Comparison of ENCODE assay signal across 13 cellular contexts in genomic region chr4:100348472-100348871, GRCh38.
A peak's percentile ranks its signal among the peaks of the same experiment; 100 is the strongest.
DNase-seq lines count a peak whose midpoint lies in the region; ATAC-seq and TF ChIP-seq lines count a peak whose summit lies in the region.
"Had no signal": no experiment of that assay in that cellular context is flagged by ENCODE, and none has a peak within 500 bp of the region (broad histone marks: within the 10 kb centered on the region; RNA-seq: fewer than 3 reads in every experiment).

No MANE protein-coding gene starts in this region.

- H3K4me3 Mint-ChIP-seq in endodermal cell = no peak overlapping the region
- H3K4me3 Mint-ChIP-seq: activated CD4-positive, alpha-beta memory T cell treated with anti-CD3 and anti-CD28 coated beads, Interleukin-2, amount 10 ng/mL, durations not matched to agents 7 days and 5 days; activated naive CD4-positive, alpha-beta T cell treated with anti-CD3 and anti-CD28 coated beads, Interleukin-2, amount 10 ng/mL, durations not matched to agents 7 days and 5 days had no signal

- DNase-seq in A673 (ENCODE audit: low spot score) (peak; percentile 5), HPDE6-E6E7 (ENCODE audit: extremely low spot score) (peak; percentile 37), SW480 (ENCODE audit: low spot score) (peak; percentile 88), fibroblast of lung (ENCODE audit: low read depth in 2 of 2) (peak; percentile 71 to 83), Right ventricle myocardium superior (no peak), endodermal cell (no peak), DMS79 (lab: John Stamatoyannopoulos, UW) (no peak)
- DNase-seq in activated naive CD4-positive, alpha-beta T cell treated with anti-CD3 and anti-CD28 coated beads, Interleukin-2, amount 50 U/mL, for 16 hours = no peak
- DNase-seq: activated CD4-positive, alpha-beta memory T cell treated with anti-CD3 and anti-CD28 coated beads, Interleukin-2, amount 10 ng/mL, durations not matched to agents 7 days and 5 days; activated naive CD4-positive, alpha-beta T cell treated with anti-CD3 and anti-CD28 coated beads, Interleukin-2, amount 10 ng/mL, durations not matched to agents 7 days and 5 days; midbrain had no signal

- intact Hi-C loops in A673 (cut with micrococcal nuclease; ENCODE audit: unreplicated experiment) = no loop called here
- intact Hi-C loops in Right ventricle myocardium superior (cut with DNase I) = no loop called here

- ATAC-seq in Right ventricle myocardium superior (ENCODE audit: poor library complexity) = no peak

- CTCF ChIA-PET in A673 (lab: Charles Lee) = no interaction called here

- H3K27ac ChIP-seq in A673 (ENCODE audit: low read depth, low read length, poor library complexity, severe bottlenecking) = no peak overlapping the region
- H3K27ac ChIP-seq in fibroblast of lung (ENCODE audit: insufficient read depth, low read length) = no peak overlapping the region
- H3K27ac ChIP-seq in endodermal cell (ENCODE audit: low read depth, low read length) = no peak overlapping the region
- H3K27ac ChIP-seq: BLaER1, tibial nerve had no signal

- H3K79me2 ChIP-seq in fibroblast of lung (ENCODE audit: control insufficient read depth, insufficient read depth, low read length) = no peaks in the 10 kb centered on the region

- H3K4me2 ChIP-seq in fibroblast of lung (ENCODE audit: extremely low read depth, insufficient read depth, low read length) = peak overlapping the region; percentile 8
- H3K4me2 ChIP-seq: BLaER1 had no signal

- H3K36me3 ChIP-seq in A673 (ENCODE audit: insufficient read depth, low read length, poor library complexity, severe bottlenecking) = no peaks in the 10 kb centered on the region
- no peaks in the 10 kb centered on the region for H3K36me3 ChIP-seq in fibroblast of lung (ENCODE audit: control insufficient read depth, insufficient read depth, low read length)
- no peaks in the 10 kb centered on the region for H3K36me3 ChIP-seq in endodermal cell (ENCODE audit: control insufficient read depth, insufficient read depth, low read length)
- H3K36me3 ChIP-seq: BLaER1, tibial nerve had no signal

- H3K9ac ChIP-seq in fibroblast of lung (ENCODE audit: insufficient read depth, low read length) = no peak overlapping the region
- no peak overlapping the region for H3K9ac ChIP-seq in endodermal cell (ENCODE audit: extremely low read depth, low read length, poor library complexity, severe bottlenecking)
- H3K9ac ChIP-seq: BLaER1 had no signal

- H4K20me1 ChIP-seq in fibroblast of lung (ENCODE audit: control insufficient read depth, extremely low read depth, insufficient read depth, low read length) = no peaks in the 10 kb centered on the region
- H4K20me1 ChIP-seq: BLaER1 had no signal

- 90 to 94% methylated on average over 2 to 3 of the region's 3 CpGs for WGBS in endodermal cell (ENCODE audit: insufficient coverage in 1 of 2, insufficient read length in 1 of 2), 2 experiments

- no peak overlapping the region for H2AFZ ChIP-seq in fibroblast of lung (ENCODE audit: low read length)

- H3K27ac Mint-ChIP-seq in endodermal cell = no peak overlapping the region
- H3K27ac Mint-ChIP-seq: activated CD4-positive, alpha-beta memory T cell treated with anti-CD3 and anti-CD28 coated beads, Interleukin-2, amount 10 ng/mL, durations not matched to agents 7 days and 5 days; activated naive CD4-positive, alpha-beta T cell treated with anti-CD3 and anti-CD28 coated beads, Interleukin-2, amount 10 ng/mL, durations not matched to agents 7 days and 5 days had no signal

- no peaks in the 10 kb centered on the region for H3K4me1 ChIP-seq in A673 (ENCODE audit: insufficient read depth, low read length, poor library complexity, severe bottlenecking)
- no peaks in the 10 kb centered on the region for H3K4me1 ChIP-seq in fibroblast of lung (ENCODE audit: control insufficient read depth, extremely low read depth, insufficient read depth, low read length)
- H3K4me1 ChIP-seq in endodermal cell (ENCODE audit: control insufficient read depth, insufficient read depth, low read length) = no peaks in the 10 kb centered on the region
- H3K4me1 ChIP-seq: BLaER1, tibial nerve had no signal

- POLR2A ChIA-PET in A673 (lab: Charles Lee; ENCODE audit: low non-redundant PET) = no interaction called here

- H3K9me3 ChIP-seq in A673 (ENCODE audit: low read depth, low read length, poor library complexity, severe bottlenecking) (no peaks in the 10 kb centered on the region), fibroblast of lung (ENCODE audit: control insufficient read depth, insufficient read depth, low read depth, low read length) (no peaks in the 10 kb centered on the region), endodermal cell (ENCODE audit: control insufficient read depth, low read length) (no peaks in the 10 kb centered on the region)
- H3K9me3 ChIP-seq: tibial nerve had no signal

- H3K27me3 ChIP-seq in A673 (replicated peaks; ENCODE audit: insufficient read depth, low read depth, low read length, poor library complexity) (no peaks in the 10 kb centered on the region), fibroblast of lung (ENCODE audit: control insufficient read depth, insufficient read depth, low read length) (no peaks in the 10 kb centered on the region), endodermal cell (ENCODE audit: control insufficient read depth, insufficient read depth, low read length, poor library complexity, severe bottlenecking) (no peaks in the 10 kb centered on the region)
- H3K27me3 ChIP-seq: BLaER1, tibial nerve had no signal

- H3K36me3 Mint-ChIP-seq in endodermal cell (ENCODE audit: low read depth) = no peaks in the 10 kb centered on the region
- H3K36me3 Mint-ChIP-seq: activated naive CD4-positive, alpha-beta T cell treated with anti-CD3 and anti-CD28 coated beads, Interleukin-2, amount 10 ng/mL, durations not matched to agents 7 days and 5 days had no signal

- H3K4me3 ChIP-seq in A673 (ENCODE audit: low read depth, low read length, poor library complexity, severe bottlenecking) = no peak overlapping the region
- no peak overlapping the region for H3K4me3 ChIP-seq in fibroblast of lung (replicated peaks in 1 of 4; ENCODE audit: control extremely low read depth in 1 of 4, insufficient read depth in 1 of 4, low read depth in 3 of 4, low read length in 4 of 4)
- no peak overlapping the region for H3K4me3 ChIP-seq in endodermal cell (ENCODE audit: low read length)
- H3K4me3 ChIP-seq: BLaER1, tibial nerve had no signal

- peaks cover 5% of the 10 kb centered on the region for H3K9me3 Mint-ChIP-seq in endodermal cell
- H3K9me3 Mint-ChIP-seq: activated CD4-positive, alpha-beta memory T cell treated with anti-CD3 and anti-CD28 coated beads, Interleukin-2, amount 10 ng/mL, durations not matched to agents 7 days and 5 days; activated naive CD4-positive, alpha-beta T cell treated with anti-CD3 and anti-CD28 coated beads, Interleukin-2, amount 10 ng/mL, durations not matched to agents 7 days and 5 days had no signal

- H3K4me1 Mint-ChIP-seq in endodermal cell = no peaks in the 10 kb centered on the region
- H3K4me1 Mint-ChIP-seq: activated CD4-positive, alpha-beta memory T cell treated with anti-CD3 and anti-CD28 coated beads, Interleukin-2, amount 10 ng/mL, durations not matched to agents 7 days and 5 days; activated naive CD4-positive, alpha-beta T cell treated with anti-CD3 and anti-CD28 coated beads, Interleukin-2, amount 10 ng/mL, durations not matched to agents 7 days and 5 days had no signal

- H3K27me3 Mint-ChIP-seq in endodermal cell (ENCODE audit: insufficient read depth) = no peaks in the 10 kb centered on the region
- H3K27me3 Mint-ChIP-seq: activated CD4-positive, alpha-beta memory T cell treated with anti-CD3 and anti-CD28 coated beads, Interleukin-2, amount 10 ng/mL, durations not matched to agents 7 days and 5 days; activated naive CD4-positive, alpha-beta T cell treated with anti-CD3 and anti-CD28 coated beads, Interleukin-2, amount 10 ng/mL, durations not matched to agents 7 days and 5 days had no signal

- BruUV-seq in A673 (replicated peaks; lab: Mats Ljungman, UMichigan) = no TSS peak

- no peak for TF ChIP-seq CTCF in A673 (conservative IDR thresholded peaks at IDR 0.05; ENCODE audit: low read depth, low read length)
- TF ChIP-seq CTCF in fibroblast of lung (conservative IDR thresholded peaks at IDR 0.05 in 1 of 2, IDR thresholded peaks at IDR 0.05 in 1 of 2; ENCODE audit: low read depth in 1 of 2, low read length in 2 of 2) = no peak
- TF ChIP-seq CTCF in endodermal cell (conservative IDR thresholded peaks at IDR 0.05) = no peak

Comparison
In these comparisons a context has a peak if more than half of its experiments do, and no peak if none do; other contexts are left out.
1. DNase-seq: peak in A673 (single experiment), HPDE6-E6E7 (single experiment), SW480 (single experiment) and fibroblast of lung (2 of 2); none in activated naive CD4-positive, alpha-beta T cell treated with anti-CD3 and anti-CD28 coated beads, Interleukin-2, amount 50 U/mL, for 16 hours (single experiment), Right ventricle myocardium superior (single experiment), endodermal cell (single experiment) and DMS79 (single experiment).